1 cellular context compared by ENCODE assay signal in genomic region chr2:219299372-219299760, GRCh38.
TF ChIP-seq lines count a peak whose summit lies in the region.

No MANE protein-coding gene starts in this region.

TF ChIP-seq in HCT116, 20 proteins besides CTCF, POLR2A, EP300 and RAD21:
- TF ChIP-seq POLR2AphosphoS5 (IDR thresholded peaks at IDR 0.05; ENCODE audit: low read depth, low read length) = no peak
- no peak for TF ChIP-seq SIN3A (IDR thresholded peaks at IDR 0.05; ENCODE audit: low read depth)
- TF ChIP-seq EZH2 (IDR thresholded peaks at IDR 0.05) = no peak
- TF ChIP-seq TCF7L2 (IDR thresholded peaks at IDR 0.05; ENCODE audit: borderline replicate concordance, extremely low read depth, insufficient read depth, insufficient read length) = no peak
- no peak for TF ChIP-seq ATF3 (IDR thresholded peaks at IDR 0.05)
- TF ChIP-seq YY1 (IDR thresholded peaks at IDR 0.05; ENCODE audit: extremely low read depth, insufficient replicate concordance, low read depth, low read length) = no peak
- no peak for TF ChIP-seq CBX3 (IDR thresholded peaks at IDR 0.05; ENCODE audit: low read depth)
- TF ChIP-seq SP1 (IDR thresholded peaks at IDR 0.05; ENCODE audit: low read depth) = no peak
- no peak for TF ChIP-seq EZH2phosphoT487 (IDR thresholded peaks at IDR 0.05; ENCODE audit: borderline replicate concordance)
- TF ChIP-seq ZBTB33 (IDR thresholded peaks at IDR 0.05; ENCODE audit: extremely low read depth, insufficient replicate concordance, low read length) = no peak
- no peak for TF ChIP-seq EGR1 (IDR thresholded peaks at IDR 0.05; ENCODE audit: low read depth)
- TF ChIP-seq JUND (IDR thresholded peaks at IDR 0.05) = no peak
- no peak for TF ChIP-seq MAX (IDR thresholded peaks at IDR 0.05)
- TF ChIP-seq FOSL1 (IDR thresholded peaks at IDR 0.05; ENCODE audit: low read depth) = no peak
- no peak for TF ChIP-seq ZFX (IDR thresholded peaks at IDR 0.05)
- no peak for TF ChIP-seq ZNF274 (IDR thresholded peaks at IDR 0.05; ENCODE audit: low read depth, low read length)
- TF ChIP-seq CEBPB (IDR thresholded peaks at IDR 0.05; ENCODE audit: low read depth) = no peak
- no peak for TF ChIP-seq ELF1 (IDR thresholded peaks at IDR 0.05; ENCODE audit: borderline replicate concordance, low read depth)
- no peak for TF ChIP-seq REST (IDR thresholded peaks at IDR 0.05; ENCODE audit: low read depth)
- TF ChIP-seq SRF (IDR thresholded peaks at IDR 0.05; ENCODE audit: low read depth) = no peak
